18 cellular contexts compared by ENCODE assay signal in genomic region chr1:79532555-79532954, GRCh38.
DNase-seq lines count a peak whose midpoint lies in the region; ATAC-seq and TF ChIP-seq lines count a peak whose summit lies in the region.
"Had no signal": no experiment of that assay in that cellular context is flagged by ENCODE, and none has a peak within 500 bp of the region (broad histone marks: within the 10 kb centered on the region; RNA-seq: fewer than 3 reads in every experiment).

No MANE protein-coding gene starts in this region.

- H3F3A ChIP-seq in MM.1S (ENCODE audit: insufficient read depth, low read length): 0 out of 2 replicates have a peak, but pooled peaks cover 4% of the 10 kb centered on the region
- H3F3A ChIP-seq in SU-DHL-6 (ENCODE audit: insufficient read depth): no peaks in the 10 kb centered on the region

- H3K9me2 ChIP-seq in MM.1S (replicated peaks; ENCODE audit: insufficient read depth, low read length) (no peaks in the 10 kb centered on the region), SU-DHL-6 (replicated peaks; ENCODE audit: insufficient read depth, low read length) (no peaks in the 10 kb centered on the region)

- no peaks in the 10 kb centered on the region for H3K9me3 ChIP-seq in MM.1S (replicated peaks; ENCODE audit: insufficient read depth, low read length)
- no peaks in the 10 kb centered on the region for H3K9me3 ChIP-seq in SU-DHL-6 (ENCODE audit: insufficient read depth, low read length)
- H3K9me3 ChIP-seq: BLaER1 had no signal

- H3K4me1 ChIP-seq in MM.1S (ENCODE audit: low read length): peaks cover 13% of the 10 kb centered on the region; the same call in 1 of the 2 replicates
- H3K4me1 ChIP-seq: BLaER1 had no signal

- DNase-seq in DMS53 (lab: John Stamatoyannopoulos, UW) (peak; percentile 55), MM.1S (peak; percentile 49), NCI-H446 (lab: John Stamatoyannopoulos, UW) (no peak)
- DNase-seq: 8988T, AML-193, Calu3, DMS 273 treated with DMSO at 0.1 percent for 48 hours, DMS79 treated with DMSO at 0.1 percent for 48 hours, EL, GM23248 had no signal

- no peaks in the 10 kb centered on the region for H4K20me1 ChIP-seq in MM.1S (ENCODE audit: insufficient read depth, low read length)
- H4K20me1 ChIP-seq in SU-DHL-6 (ENCODE audit: low read depth, low read length): no peaks in the 10 kb centered on the region
- H4K20me1 ChIP-seq: BLaER1 had no signal

- H3K36me3 ChIP-seq in MM.1S (replicated peaks; ENCODE audit: insufficient read depth, low read length) (no peaks in the 10 kb centered on the region), SU-DHL-6 (ENCODE audit: low read length) (no peaks in the 10 kb centered on the region)
- H3K36me3 ChIP-seq: BLaER1 had no signal

- H3K9ac ChIP-seq in MM.1S (ENCODE audit: low read length) (no peak overlapping the region), SU-DHL-6 (ENCODE audit: low read length) (no peak overlapping the region)
- H3K9ac ChIP-seq: BLaER1, GM23248, KMS-11 had no signal

- no peak overlapping the region for H3K4me3 ChIP-seq in MM.1S (ENCODE audit: low read length)
- H3K4me3 ChIP-seq in SU-DHL-6 (ENCODE audit: insufficient read depth, low read length, poor library complexity, severe bottlenecking): no peak overlapping the region
- H3K4me3 ChIP-seq: BLaER1, GM23248 had no signal

- peak overlapping the region; percentile 27; the same call in 1 of the 2 replicates for H3K27ac ChIP-seq in MM.1S (ENCODE audit: low read length)
- H3K27ac ChIP-seq in SU-DHL-6 (ENCODE audit: low read depth, low read length): no peak overlapping the region
- H3K27ac ChIP-seq: BLaER1, GM23248, KMS-11 had no signal

- H3K4me2 ChIP-seq in MM.1S (ENCODE audit: low read depth, low read length) (peak overlapping the region; percentile 25; the same call in 1 of the 2 replicates), SU-DHL-6 (ENCODE audit: low read depth, low read length, poor library complexity, severe bottlenecking) (no peak overlapping the region)
- H3K4me2 ChIP-seq: BLaER1, KMS-11 had no signal

- H3K79me2 ChIP-seq in MM.1S (ENCODE audit: low read length): no peaks in the 10 kb centered on the region
- H3K79me2 ChIP-seq in SU-DHL-6 (ENCODE audit: insufficient read depth, low read length): no peaks in the 10 kb centered on the region

- H2AFZ ChIP-seq in MM.1S (ENCODE audit: low read length): 0 out of 2 replicates have a peak overlapping the region, but pooled peaks have one; percentile 5
- peak overlapping the region; percentile 60 for H2AFZ ChIP-seq in SU-DHL-6 (ENCODE audit: low read depth, low read length, severe bottlenecking)
- H2AFZ ChIP-seq: GM23248 had no signal

- ATAC-seq in GM18907 (IDR thresholded peaks at IDR 0.05; ENCODE audit: unreplicated experiment) (peak; percentile 60), HG03457 (IDR thresholded peaks at IDR 0.05; ENCODE audit: unreplicated experiment) (no peak), GM18498 (IDR thresholded peaks at IDR 0.05; ENCODE audit: unreplicated experiment) (no peak)
- ATAC-seq: HCT116, HepG2 had no signal

- TF ChIP-seq CTCF in MM.1S (IDR thresholded peaks at IDR 0.05; ENCODE audit: low read length) (no peak), SU-DHL-6 (IDR thresholded peaks at IDR 0.05; ENCODE audit: insufficient read depth, low read length, poor library complexity, severe bottlenecking) (no peak)

- H3K27me3 ChIP-seq in MM.1S (replicated peaks; ENCODE audit: insufficient read depth, low read length) (no peaks in the 10 kb centered on the region), SU-DHL-6 (ENCODE audit: low read length) (no peaks in the 10 kb centered on the region)
- H3K27me3 ChIP-seq: BLaER1 had no signal

Comparison
In these comparisons a context has a peak if more than half of its experiments do, and no peak if none do; other contexts are left out.
1. DNase-seq: peak in DMS53 (single experiment) and MM.1S (single experiment); none in NCI-H446 (0 of 2).